Comparison of ENCODE assay signal across 27 cellular contexts in genomic region chr15:33160581-33161165, GRCh38. TPM values are rescaled to one million over a fixed set of nuclear protein-coding genes. Genes with fewer than 3 reads are reported as not detected.
DNase-seq lines count a peak whose midpoint lies in the region; ATAC-seq and TF ChIP-seq lines count a peak whose summit lies in the region.
"Had no signal": no experiment of that assay in that cellular context is flagged by ENCODE, and none has a peak within 500 bp of the region (broad histone marks: within the 10 kb centered on the region; RNA-seq: fewer than 3 reads in every experiment).

No MANE protein-coding gene starts in this region.

- ATAC-seq in left cardiac atrium, result no peak
- peak; percentile 71 to 91 (median 86) for ATAC-seq in heart left ventricle
- ATAC-seq in activated CD4-positive, alpha-beta T cell treated with anti-CD3 and anti-CD28 coated beads for 36 hours, result no peak
- ATAC-seq in left lobe of liver, result no peak
- no peak for ATAC-seq in HG02870 (IDR thresholded peaks at IDR 0.05; ENCODE audit: unreplicated experiment)
- ATAC-seq: K562; natural killer cell; stimulated activated naive CD8-positive, alpha-beta T cell treated with anti-CD3 and anti-CD28 coated beads, Interleukin-15, amount 100 ng/mL, for 72 hours had no signal

- 32 to 61% (median 48%) methylated on average over 5 of the region's 5 CpGs for WGBS in heart left ventricle, 4 donors
- WGBS in prostate gland, result 75% methylated on average over 5 of the region's 5 CpGs

- DNase-seq in cardiac muscle cell (ENCODE audit: low read depth in 1 of 2, low spot score in 1 of 2) (peak in 1 of 2 donors; percentile 33), left cardiac atrium (no peak), heart left ventricle (no peak), prostate gland (ENCODE audit: low spot score) (no peak), left lobe of liver (ENCODE audit: low spot score) (no peak)
- DNase-seq in activated CD4-positive, alpha-beta T cell treated with anti-CD3 and anti-CD28 coated beads for 36 hours, result no peak
- DNase-seq: activated CD4-positive, alpha-beta T cell treated with anti-CD3 and anti-CD28 coated beads, Interleukin-2, amount 10 ng/mL, durations not matched to agents 24 days and 14 days; activated naive CD4-positive, alpha-beta T cell; activated T-cell treated with anti-CD3 and anti-CD28 coated beads, Interleukin-2, amount 50 U/mL, for 48 hours; CD8-positive, alpha-beta memory T cell; DMS153; esophagus squamous epithelium; HFFc6; kidney glomerular epithelial cell; MG63; natural killer cell; NCI-H1417 treated with DMSO at 0.1 percent for 48 hours; NCI-H2081 treated with DMSO at 0.1 percent for 48 hours; NCI-H510A treated with DMSO at 0.1 percent for 48 hours; pancreas; sigmoid colon; stimulated activated naive CD8-positive, alpha-beta T cell treated with anti-CD3 and anti-CD28 coated beads, Interleukin-15, amount 100 ng/mL, for 72 hours; upper lobe of right lung had no signal

- POLR2A ChIA-PET in activated CD4-positive, alpha-beta T cell treated with anti-CD3 and anti-CD28 coated beads for 36 hours (lab: Charles Lee), result no interaction called here

- TF ChIP-seq CTCF in cardiac muscle cell (IDR thresholded peaks at IDR 0.05; ENCODE audit: low read depth, low read length), result no peak
- no peak for TF ChIP-seq CTCF in heart left ventricle (IDR thresholded peaks at IDR 0.05)
- TF ChIP-seq CTCF in prostate gland (IDR thresholded peaks at IDR 0.05), result no peak

- intact Hi-C loops in left cardiac atrium (cut with DNase I) (no loop called here), heart left ventricle (cut with DNase I) (loop anchor here in 1 of 10 donors (10.0 kb wide), 1 partner anchor 446 kb away; the partner anchor contains the start of gene GREM1), prostate gland (cut with DNase I) (no loop called here)
- intact Hi-C loops in activated CD4-positive, alpha-beta T cell treated with anti-CD3 and anti-CD28 coated beads for 36 hours (cut with DNase I, micrococcal nuclease), result no loop called here

- TF ChIP-seq POLR2A in heart left ventricle (IDR thresholded peaks at IDR 0.05), result no peak
- no peak for TF ChIP-seq POLR2A in prostate gland (IDR thresholded peaks at IDR 0.05)

- H3K9me3 ChIP-seq in cardiac muscle cell (ENCODE audit: low read depth) (no peaks in the 10 kb centered on the region), heart left ventricle (no peaks in the 10 kb centered on the region), prostate gland (no peaks in the 10 kb centered on the region)
- H3K9me3 ChIP-seq: adrenal gland, esophagus squamous epithelium, MG63, pancreas, sigmoid colon, upper lobe of right lung had no signal

- CTCF ChIA-PET in activated CD4-positive, alpha-beta T cell treated with anti-CD3 and anti-CD28 coated beads for 36 hours (lab: Charles Lee), result no interaction called here

- H3K36me3 ChIP-seq in cardiac muscle cell (no peaks in the 10 kb centered on the region), heart left ventricle (no peaks in the 10 kb centered on the region), rectal smooth muscle tissue (ENCODE audit: control insufficient read depth, insufficient read depth, low read length) (no peaks in the 10 kb centered on the region), prostate gland (no peaks in the 10 kb centered on the region)
- H3K36me3 ChIP-seq: adrenal gland, esophagus squamous epithelium, MG63, pancreas, sigmoid colon, upper lobe of right lung had no signal

- H3K27ac Mint-ChIP-seq in activated CD4-positive, alpha-beta T cell treated with anti-CD3 and anti-CD28 coated beads for 36 hours, result no peak overlapping the region
- H3K27ac Mint-ChIP-seq: activated CD4-positive, alpha-beta T cell treated with anti-CD3 and anti-CD28 coated beads, Interleukin-2, amount 10 ng/mL, durations not matched to agents 24 days and 14 days; CD8-positive, alpha-beta memory T cell; HFFc6; natural killer cell; stimulated activated naive CD8-positive, alpha-beta T cell treated with anti-CD3 and anti-CD28 coated beads, Interleukin-15, amount 100 ng/mL, for 72 hours had no signal

- H3K27me3 ChIP-seq in cardiac muscle cell (no peaks in the 10 kb centered on the region), heart left ventricle (no peaks in the 10 kb centered on the region), rectal smooth muscle tissue (ENCODE audit: control insufficient read depth, insufficient read depth, low read length) (no peaks in the 10 kb centered on the region), prostate gland (replicated peaks; ENCODE audit: insufficient read depth) (no peaks in the 10 kb centered on the region)
- H3K27me3 ChIP-seq: adrenal gland, MG63, pancreas, sigmoid colon, upper lobe of right lung had no signal

- no peak overlapping the region for H3K9ac ChIP-seq in rectal smooth muscle tissue (ENCODE audit: low read length)

- H3K4me1 Mint-ChIP-seq in activated CD4-positive, alpha-beta T cell treated with anti-CD3 and anti-CD28 coated beads for 36 hours, result peaks cover 12% of the 10 kb centered on the region
- H3K4me1 Mint-ChIP-seq: activated CD4-positive, alpha-beta T cell treated with anti-CD3 and anti-CD28 coated beads, Interleukin-2, amount 10 ng/mL, durations not matched to agents 24 days and 14 days had no signal

- peaks cover 6% of the 10 kb centered on the region for H3K27me3 Mint-ChIP-seq in activated CD4-positive, alpha-beta T cell treated with anti-CD3 and anti-CD28 coated beads for 36 hours

- H3K4me3 ChIP-seq in cardiac muscle cell (no peak overlapping the region), heart left ventricle (no peak overlapping the region), rectal smooth muscle tissue (ENCODE audit: low read length) (no peak overlapping the region), prostate gland (no peak overlapping the region)
- H3K4me3 ChIP-seq: adrenal gland, esophagus squamous epithelium, K562, MG63, pancreas, sigmoid colon, upper lobe of right lung had no signal

- peaks cover 6% of the 10 kb centered on the region for H3K4me1 ChIP-seq in cardiac muscle cell (ENCODE audit: low read depth)
- H3K4me1 ChIP-seq in heart left ventricle, result peaks cover 0 to 50% (median 8%) of the 10 kb centered on the region in 12 donors
- H3K4me1 ChIP-seq in rectal smooth muscle tissue (ENCODE audit: control insufficient read depth, insufficient read depth, low read length), result peaks cover 6% of the 10 kb centered on the region
- H3K4me1 ChIP-seq in prostate gland (replicated peaks), result no peaks in the 10 kb centered on the region
- H3K4me1 ChIP-seq: pancreas had no signal

- no peaks in the 10 kb centered on the region for H3K36me3 Mint-ChIP-seq in activated CD4-positive, alpha-beta T cell treated with anti-CD3 and anti-CD28 coated beads for 36 hours (ENCODE audit: low read depth)
- H3K36me3 Mint-ChIP-seq: CD8-positive, alpha-beta memory T cell; natural killer cell had no signal

- peak overlapping the region; percentile 41 for H3K27ac ChIP-seq in cardiac muscle cell
- peak overlapping the region in 11 of 12 donors; percentile 7 to 82 (median 54) for H3K27ac ChIP-seq in heart left ventricle
- H3K27ac ChIP-seq in rectal smooth muscle tissue (ENCODE audit: low read depth, low read length), result peak overlapping the region; percentile 48
- no peak overlapping the region for H3K27ac ChIP-seq in prostate gland
- H3K27ac ChIP-seq: esophagus squamous epithelium, pancreas, upper lobe of right lung had no signal

- no peak overlapping the region for H3K4me3 Mint-ChIP-seq in activated CD4-positive, alpha-beta T cell treated with anti-CD3 and anti-CD28 coated beads for 36 hours
- H3K4me3 Mint-ChIP-seq: activated CD4-positive, alpha-beta T cell treated with anti-CD3 and anti-CD28 coated beads, Interleukin-2, amount 10 ng/mL, durations not matched to agents 24 days and 14 days; CD8-positive, alpha-beta memory T cell; HFFc6; natural killer cell; stimulated activated naive CD8-positive, alpha-beta T cell treated with anti-CD3 and anti-CD28 coated beads, Interleukin-15, amount 100 ng/mL, for 72 hours had no signal

- H3K9me3 Mint-ChIP-seq in activated CD4-positive, alpha-beta T cell treated with anti-CD3 and anti-CD28 coated beads for 36 hours (ENCODE audit: low read depth), result no peaks in the 10 kb centered on the region
- H3K9me3 Mint-ChIP-seq: activated CD4-positive, alpha-beta T cell treated with anti-CD3 and anti-CD28 coated beads, Interleukin-2, amount 10 ng/mL, durations not matched to agents 24 days and 14 days; HFFc6; natural killer cell; stimulated activated naive CD8-positive, alpha-beta T cell treated with anti-CD3 and anti-CD28 coated beads, Interleukin-15, amount 100 ng/mL, for 72 hours had no signal

RNA-seq across cellular contexts. Expression of gene FMN1, which starts 33.8 kb away (rescaled TPM):
- total RNA-seq in cardiac muscle cell (1.8 and 3.3 TPM in 2 replicates), left cardiac atrium (1 to 10 TPM; 5.4 to 9.4 TPM), heart left ventricle (10 to 100 TPM in 1 of 9 donors, 1 to 10 TPM in 8; 1.7 to 10.6 (median 3.8) TPM), prostate gland (10 to 100 TPM in 1 of 2 donors, 1 to 10 TPM in 1; 7.1 to 32.5 TPM), left lobe of liver (1.2 TPM)
- polyA plus RNA-seq in cardiac muscle cell (0.53 and 0.77 TPM in 2 replicates), heart left ventricle (under 1 TPM; 0.61 to 0.91 TPM)
- under 1 TPM; 0.09 to 0.21 TPM for total RNA-seq in activated CD4-positive, alpha-beta T cell treated with anti-CD3 and anti-CD28 coated beads for 36 hours

Comparison
In these comparisons a context has a peak if more than half of its experiments do, and no peak if none do; other contexts are left out.
1. ATAC-seq: peak in heart left ventricle (4 of 4); none in left cardiac atrium (0 of 2), activated CD4-positive, alpha-beta T cell treated with anti-CD3 and anti-CD28 coated beads for 36 hours (single experiment), left lobe of liver (single experiment) and HG02870 (single experiment).
2. H3K27ac ChIP-seq: peak in cardiac muscle cell (single experiment), heart left ventricle (11 of 12) and rectal smooth muscle tissue (single experiment); none in prostate gland (0 of 2).